In genomic region chr10:73590881-73591577, GRCh38 we compare ENCODE assay signal across 8 cellular contexts. TPM values are rescaled to one million over a fixed set of nuclear protein-coding genes. Genes with fewer than 3 reads are reported as not detected.
DNase-seq lines count a peak whose midpoint lies in the region; ATAC-seq and TF ChIP-seq lines count a peak whose summit lies in the region.

Gene USP54 (minus strand): TSS chr10:73591342. CDS start chr10:73575658, 15,684 bp downstream.

- H3K4me3 ChIP-seq in astrocyte of the spinal cord (ENCODE audit: low read depth, low read length) (no peak within 1 kb of the TSS), hepatocyte (peak within 1 kb of the TSS; percentile 9)

- H3K27me3 ChIP-seq in hepatocyte: no peaks in the 10 kb centered on the region

- WGBS in hepatocyte (ENCODE audit: low lambda C conversion rate, missing lambda C conversion rate): 13% methylated on average over 4 of the region's 4 CpGs

- no peaks in the 10 kb centered on the region for H3K36me3 ChIP-seq in hepatocyte (replicated peaks; ENCODE audit: insufficient read depth, low read depth)

- no peaks in the 10 kb centered on the region for H4K20me1 ChIP-seq in hepatocyte (ENCODE audit: insufficient read depth, poor library complexity, severe bottlenecking)

- DNase-seq in Caki2 (ENCODE audit: low read depth): peak; percentile 75
- DNase-seq in Kasumi-1 (lab: John Stamatoyannopoulos, UW): peak; percentile 87 to 93
- DNase-seq in astrocyte of the spinal cord (ENCODE audit: low read depth, low spot score): peak; percentile 84
- peak; percentile 63 for DNase-seq in hepatocyte (ENCODE audit: low spot score)
- peak; percentile 90 for DNase-seq in putamen (ENCODE audit: low spot score)
- no peak for DNase-seq in NCI-H1092 treated with DMSO at 0.1 percent for 48 hours (lab: John Stamatoyannopoulos, UW)
- DNase-seq in NCI-H1436 treated with DMSO at 0.1 percent for 48 hours (lab: John Stamatoyannopoulos, UW): no peak

- in situ Hi-C loops in Caki2 (cut with HindIII; ENCODE audit: low pct_unique_long_range_greater_than_20kb, low sequenced_read_pairs): no loop called here
- in situ Hi-C loops in astrocyte of the spinal cord (cut with HindIII; ENCODE audit: low sequenced_read_pairs): no loop called here

- H3K4me2 ChIP-seq in hepatocyte: peak within 1 kb of the TSS; percentile 67

- no peaks in the 10 kb centered on the region for H3K9me2 ChIP-seq in hepatocyte (replicated peaks; ENCODE audit: insufficient read depth)

- no peak for ATAC-seq in GM19397 (IDR thresholded peaks at IDR 0.05; ENCODE audit: unreplicated experiment)

- peak within 1 kb of the TSS; percentile 2 for H2AFZ ChIP-seq in hepatocyte

- H3K4me1 ChIP-seq in hepatocyte (ENCODE audit: insufficient read depth): peaks cover 33% of the 10 kb centered on the region

- peak within 1 kb of the TSS; percentile 85 for H3K27ac ChIP-seq in hepatocyte

- no peaks in the 10 kb centered on the region for H3K9me3 ChIP-seq in hepatocyte (ENCODE audit: low read depth)

- TF ChIP-seq CTCF in astrocyte of the spinal cord (IDR thresholded peaks at IDR 0.05; ENCODE audit: low read depth, low read length) (no peak), hepatocyte (IDR thresholded peaks at IDR 0.05; ENCODE audit: poor library complexity) (no peak)

- H3K79me2 ChIP-seq in hepatocyte: peaks cover 27% of the 10 kb centered on the region

RNA-seq across cellular contexts. Expression of gene USP54, which starts in this region (rescaled TPM):
- 15.0 and 17.3 TPM in 2 replicates for total RNA-seq in Caki2 (2014; rRNA removed; shearing (Covaris generic); ENCODE audit: low replicate concordance)
- total RNA-seq in hepatocyte: 61.6 and 83.4 TPM in 2 replicates
- 13.2 and 19.4 TPM in 2 replicates for polyA plus RNA-seq in hepatocyte

Comparison
In these comparisons a context has a peak if more than half of its experiments do, and no peak if none do; other contexts are left out.
1. DNase-seq: peak in Caki2 (single experiment), Kasumi-1 (2 of 2), astrocyte of the spinal cord (single experiment), hepatocyte (single experiment) and putamen (single experiment); none in NCI-H1092 treated with DMSO at 0.1 percent for 48 hours (single experiment) and NCI-H1436 treated with DMSO at 0.1 percent for 48 hours (single experiment).